ENCODE assay signal across 18 cellular contexts in genomic region chr7:127770870-127771269, GRCh38.
DNase-seq lines count a peak whose midpoint lies in the region; ATAC-seq and TF ChIP-seq lines count a peak whose summit lies in the region.
"Had no signal": no experiment of that assay in that cellular context is flagged by ENCODE, and none has a peak within 500 bp of the region (broad histone marks: within the 10 kb centered on the region; RNA-seq: fewer than 3 reads in every experiment).

No MANE protein-coding gene starts in this region.

- no peak overlapping the region for H3K4me3 ChIP-seq in right atrium auricular region
- no peak overlapping the region for H3K4me3 ChIP-seq in OCI-LY1 (ENCODE audit: low read depth, low read length, poor library complexity, severe bottlenecking)
- H3K4me3 ChIP-seq: cardiac muscle cell, upper lobe of right lung had no signal

- intact Hi-C loops in left ventricle myocardium superior (cut with micrococcal nuclease): no loop called here

- peaks cover 16% of the 10 kb centered on the region for H3K79me2 ChIP-seq in OCI-LY1 (ENCODE audit: insufficient read depth, low read length)

- ATAC-seq in left ventricle myocardium superior (peak; percentile 41), HG02623 (IDR thresholded peaks at IDR 0.05; ENCODE audit: unreplicated experiment) (no peak)
- ATAC-seq: activated naive CD4-positive, alpha-beta T cell treated with anti-CD3 and anti-CD28 coated beads, Interleukin-2, amount 50 U/mL, for 72 hours; stimulated activated naive CD8-positive, alpha-beta T cell treated with anti-CD3 and anti-CD28 coated beads, Interleukin-15, Interleukin-2, amounts not matched to agents 100 U/mL and 50 U/mL, for 24 hours; upper lobe of right lung had no signal

- H3K9me2 ChIP-seq in OCI-LY1 (ENCODE audit: low read depth, low read length): no peaks in the 10 kb centered on the region

- DNase-seq in left ventricle myocardium superior: no peak
- no peak for DNase-seq in right atrium auricular region (ENCODE audit: low spot score)
- peak; percentile 25 for DNase-seq in fibroblast of peridontal ligament (ENCODE audit: extremely low read depth)
- DNase-seq in stimulated activated CD4-positive, alpha-beta T cell treated with anti-CD3 and anti-CD28 coated beads, Interleukin-1b, Interleukin-23, amount 100 ng/mL, for 48 hours: no peak
- no peak for DNase-seq in GM10248 (ENCODE audit: extremely low spot score)
- DNase-seq in stimulated activated naive CD4-positive, alpha-beta T cell (lab: John Stamatoyannopoulos, UW): no peak
- DNase-seq: activated CD4-positive, alpha-beta T cell treated with anti-CD3 and anti-CD28 coated beads, Interleukin-2, amount 50 U/mL, for 1 hour; activated T-cell treated with anti-CD3 and anti-CD28 coated beads, Interleukin-2, amount 50 U/mL, for 24 hours; CD4-positive, alpha-beta memory T cell; posterior cingulate gyrus; small intestine; stimulated activated naive CD8-positive, alpha-beta T cell treated with anti-CD3 and anti-CD28 coated beads, Interleukin-15, Interleukin-2, amounts not matched to agents 100 U/mL and 50 U/mL, for 24 hours; upper lobe of right lung had no signal

- CTCF ChIA-PET in GM10248 (lab: Yijun Ruan, JAX): interaction anchor here (1.1 to 1.4 kb wide), 3 partner anchors 10 to 12 kb away, joined by 3 to 5 read pairs (median 3); no protein-coding TSS in a partner anchor

- H3K27me3 ChIP-seq in right atrium auricular region (no peaks in the 10 kb centered on the region), OCI-LY1 (ENCODE audit: insufficient read depth, low read length) (no peaks in the 10 kb centered on the region)
- H3K27me3 ChIP-seq: cardiac muscle cell, upper lobe of right lung had no signal

- no peak overlapping the region for H2AFZ ChIP-seq in OCI-LY1 (ENCODE audit: low read length)

- H3K9ac ChIP-seq in OCI-LY1 (ENCODE audit: low read length): no peak overlapping the region
- H3K9ac ChIP-seq: KMS-11 had no signal

- POLR2A ChIA-PET in GM10248 (lab: Yijun Ruan, JAX): no interaction called here

- H3K36me3 ChIP-seq in right atrium auricular region (no peaks in the 10 kb centered on the region), OCI-LY1 (ENCODE audit: insufficient read depth, low read length) (peaks cover 7% of the 10 kb centered on the region)
- H3K36me3 ChIP-seq: cardiac muscle cell, upper lobe of right lung had no signal

- H3K27ac ChIP-seq in right atrium auricular region: no peak overlapping the region
- H3K27ac ChIP-seq in OCI-LY1 (ENCODE audit: low read depth, low read length, poor library complexity, severe bottlenecking): peak overlapping the region; percentile 62
- H3K27ac ChIP-seq: cardiac muscle cell, KMS-11, upper lobe of right lung had no signal

- no peaks in the 10 kb centered on the region for H3F3A ChIP-seq in OCI-LY1 (ENCODE audit: insufficient read depth, low read length)

- TF ChIP-seq CTCF in right atrium auricular region (IDR thresholded peaks at IDR 0.05) (no peak), OCI-LY1 (IDR thresholded peaks at IDR 0.05; ENCODE audit: low read length) (no peak), GM10248 (IDR thresholded peaks at IDR 0.05; ENCODE audit: control extremely low read depth, extremely low read depth, low read depth, missing control alignments) (no peak)

- H3K4me2 ChIP-seq in OCI-LY1 (ENCODE audit: low read length): peak overlapping the region; percentile 37; the same call in 1 of the 2 replicates
- H3K4me2 ChIP-seq: KMS-11 had no signal

- H3K4me1 ChIP-seq in right atrium auricular region: peaks cover 0 to 21% of the 10 kb centered on the region in 2 donors
- peaks cover 33% of the 10 kb centered on the region for H3K4me1 ChIP-seq in OCI-LY1 (ENCODE audit: insufficient read depth, low read length, severe bottlenecking)
- H3K4me1 ChIP-seq: upper lobe of right lung had no signal

- no peaks in the 10 kb centered on the region for H3K9me3 ChIP-seq in right atrium auricular region
- no peaks in the 10 kb centered on the region for H3K9me3 ChIP-seq in OCI-LY1 (ENCODE audit: low read length)
- H3K9me3 ChIP-seq: upper lobe of right lung had no signal

- no peaks in the 10 kb centered on the region for H4K20me1 ChIP-seq in OCI-LY1 (ENCODE audit: insufficient read depth, low read length)
